ENCODE assay signal across 9 cellular contexts in genomic region chr1:19762175-19762779, GRCh38. TPM values are rescaled to one million over a fixed set of nuclear protein-coding genes. Genes with fewer than 3 reads are reported as not detected.
DNase-seq lines count a peak whose midpoint lies in the region; ATAC-seq lines count a peak whose summit lies in the region.
"Had no signal": no experiment of that assay in that cellular context is flagged by ENCODE, and none has a peak within 500 bp of the region (broad histone marks: within the 10 kb centered on the region; RNA-seq: fewer than 3 reads in every experiment).

No MANE protein-coding gene starts in this region.

- peak; percentile 43 for DNase-seq in NCI-H2227 (lab: John Stamatoyannopoulos, UW; ENCODE audit: unreplicated experiment)
- no peak for DNase-seq in NCI-H2227 treated with DMSO at 0.1 percent for 48 hours (lab: John Stamatoyannopoulos, UW)
- DNase-seq in NCI-H510A treated with DMSO at 0.1 percent for 48 hours (lab: John Stamatoyannopoulos, UW): peak; percentile 77
- DNase-seq in activated naive CD4-positive, alpha-beta T cell treated with anti-CD3 and anti-CD28 coated beads for 36 hours: peak; percentile 52
- peak; percentile 15 for DNase-seq in iris pigment epithelial cell (ENCODE audit: low read depth)
- peak; percentile 11 to 58 for DNase-seq in stimulated activated effector memory CD8-positive, alpha-beta T cell treated with anti-CD3 and anti-CD28 coated beads, Interleukin-12 subunit alpha, Interleukin-12 subunit beta, amount 100 ng/mL, for 72 hours (ENCODE audit: low spot score in 2 of 2)
- DNase-seq in KG1 (lab: John Stamatoyannopoulos, UW): no peak

- no peak overlapping the region for H3K27ac Mint-ChIP-seq in activated naive CD4-positive, alpha-beta T cell treated with anti-CD3 and anti-CD28 coated beads for 36 hours
- no peak overlapping the region for H3K27ac Mint-ChIP-seq in stimulated activated effector memory CD8-positive, alpha-beta T cell treated with anti-CD3 and anti-CD28 coated beads, Interleukin-12 subunit alpha, Interleukin-12 subunit beta, amount 100 ng/mL, for 72 hours
- H3K27ac Mint-ChIP-seq: activated naive CD4-positive, alpha-beta T cell treated with anti-CD3 and anti-CD28 coated beads, Interleukin-2, amount 50 U/mL, for 24 hours had no signal

- ATAC-seq in stimulated activated effector memory CD8-positive, alpha-beta T cell treated with anti-CD3 and anti-CD28 coated beads, Interleukin-12 subunit alpha, Interleukin-12 subunit beta, amount 100 ng/mL, for 72 hours: peak; percentile 41
- ATAC-seq in HG02678 (IDR thresholded peaks at IDR 0.05; ENCODE audit: unreplicated experiment): no peak

- no peak overlapping the region for H3K4me3 Mint-ChIP-seq in activated naive CD4-positive, alpha-beta T cell treated with anti-CD3 and anti-CD28 coated beads for 36 hours
- H3K4me3 Mint-ChIP-seq in stimulated activated effector memory CD8-positive, alpha-beta T cell treated with anti-CD3 and anti-CD28 coated beads, Interleukin-12 subunit alpha, Interleukin-12 subunit beta, amount 100 ng/mL, for 72 hours: no peak overlapping the region
- H3K4me3 Mint-ChIP-seq: activated naive CD4-positive, alpha-beta T cell treated with anti-CD3 and anti-CD28 coated beads, Interleukin-2, amount 50 U/mL, for 24 hours had no signal

- CTCF ChIA-PET in activated naive CD4-positive, alpha-beta T cell treated with anti-CD3 and anti-CD28 coated beads for 36 hours (lab: Charles Lee): interaction anchor here (0.6 to 2.2 kb wide), 13 partner anchors 12 to 1166 kb away, joined by 3 to 11 read pairs (median 4); no protein-coding TSS in a partner anchor

- no peaks in the 10 kb centered on the region for H3K27me3 Mint-ChIP-seq in activated naive CD4-positive, alpha-beta T cell treated with anti-CD3 and anti-CD28 coated beads for 36 hours (ENCODE audit: low read depth)
- H3K27me3 Mint-ChIP-seq: activated naive CD4-positive, alpha-beta T cell treated with anti-CD3 and anti-CD28 coated beads, Interleukin-2, amount 50 U/mL, for 24 hours had no signal

- intact Hi-C loops in activated naive CD4-positive, alpha-beta T cell treated with anti-CD3 and anti-CD28 coated beads for 36 hours (cut with micrococcal nuclease): loop anchor here (5.0 kb wide), 1 partner anchor 100 kb away; the partner anchor contains the start of gene HTR6

- H3K4me1 Mint-ChIP-seq in activated naive CD4-positive, alpha-beta T cell treated with anti-CD3 and anti-CD28 coated beads for 36 hours (ENCODE audit: low read depth): peaks cover 16% of the 10 kb centered on the region
- peaks cover 30% of the 10 kb centered on the region for H3K4me1 Mint-ChIP-seq in stimulated activated effector memory CD8-positive, alpha-beta T cell treated with anti-CD3 and anti-CD28 coated beads, Interleukin-12 subunit alpha, Interleukin-12 subunit beta, amount 100 ng/mL, for 72 hours
- H3K4me1 Mint-ChIP-seq: activated naive CD4-positive, alpha-beta T cell treated with anti-CD3 and anti-CD28 coated beads, Interleukin-2, amount 50 U/mL, for 24 hours had no signal

- H3K36me3 Mint-ChIP-seq in activated naive CD4-positive, alpha-beta T cell treated with anti-CD3 and anti-CD28 coated beads for 36 hours (ENCODE audit: low read depth): peaks cover 9% of the 10 kb centered on the region
- H3K36me3 Mint-ChIP-seq in stimulated activated effector memory CD8-positive, alpha-beta T cell treated with anti-CD3 and anti-CD28 coated beads, Interleukin-12 subunit alpha, Interleukin-12 subunit beta, amount 100 ng/mL, for 72 hours: peaks cover 6% of the 10 kb centered on the region

- no peaks in the 10 kb centered on the region for H3K9me3 Mint-ChIP-seq in activated naive CD4-positive, alpha-beta T cell treated with anti-CD3 and anti-CD28 coated beads for 36 hours
- no peaks in the 10 kb centered on the region for H3K9me3 Mint-ChIP-seq in stimulated activated effector memory CD8-positive, alpha-beta T cell treated with anti-CD3 and anti-CD28 coated beads, Interleukin-12 subunit alpha, Interleukin-12 subunit beta, amount 100 ng/mL, for 72 hours
- H3K9me3 Mint-ChIP-seq: activated naive CD4-positive, alpha-beta T cell treated with anti-CD3 and anti-CD28 coated beads, Interleukin-2, amount 50 U/mL, for 24 hours had no signal

RNA-seq across cellular contexts. Expression of gene TMCO4, which starts 37.4 kb away (rescaled TPM):
- total RNA-seq in activated naive CD4-positive, alpha-beta T cell treated with anti-CD3 and anti-CD28 coated beads for 36 hours: 10 to 100 TPM; 11.9 to 15.4 TPM

RNA-seq across cellular contexts. Expression of gene RNF186, which starts 52.8 kb away (rescaled TPM):
- not detected for total RNA-seq in activated naive CD4-positive, alpha-beta T cell treated with anti-CD3 and anti-CD28 coated beads for 36 hours

Comparison
In these comparisons a context has a peak if more than half of its experiments do, and no peak if none do; other contexts are left out.
1. DNase-seq: peak in NCI-H2227 (single experiment), NCI-H510A treated with DMSO at 0.1 percent for 48 hours (single experiment), activated naive CD4-positive, alpha-beta T cell treated with anti-CD3 and anti-CD28 coated beads for 36 hours (single experiment), iris pigment epithelial cell (single experiment) and stimulated activated effector memory CD8-positive, alpha-beta T cell treated with anti-CD3 and anti-CD28 coated beads, Interleukin-12 subunit alpha, Interleukin-12 subunit beta, amount 100 ng/mL, for 72 hours (2 of 2); none in NCI-H2227 treated with DMSO at 0.1 percent for 48 hours (single experiment) and KG1 (single experiment).